Comparison of ENCODE assay signal across 8 cellular contexts in the genomic region with DNA sequence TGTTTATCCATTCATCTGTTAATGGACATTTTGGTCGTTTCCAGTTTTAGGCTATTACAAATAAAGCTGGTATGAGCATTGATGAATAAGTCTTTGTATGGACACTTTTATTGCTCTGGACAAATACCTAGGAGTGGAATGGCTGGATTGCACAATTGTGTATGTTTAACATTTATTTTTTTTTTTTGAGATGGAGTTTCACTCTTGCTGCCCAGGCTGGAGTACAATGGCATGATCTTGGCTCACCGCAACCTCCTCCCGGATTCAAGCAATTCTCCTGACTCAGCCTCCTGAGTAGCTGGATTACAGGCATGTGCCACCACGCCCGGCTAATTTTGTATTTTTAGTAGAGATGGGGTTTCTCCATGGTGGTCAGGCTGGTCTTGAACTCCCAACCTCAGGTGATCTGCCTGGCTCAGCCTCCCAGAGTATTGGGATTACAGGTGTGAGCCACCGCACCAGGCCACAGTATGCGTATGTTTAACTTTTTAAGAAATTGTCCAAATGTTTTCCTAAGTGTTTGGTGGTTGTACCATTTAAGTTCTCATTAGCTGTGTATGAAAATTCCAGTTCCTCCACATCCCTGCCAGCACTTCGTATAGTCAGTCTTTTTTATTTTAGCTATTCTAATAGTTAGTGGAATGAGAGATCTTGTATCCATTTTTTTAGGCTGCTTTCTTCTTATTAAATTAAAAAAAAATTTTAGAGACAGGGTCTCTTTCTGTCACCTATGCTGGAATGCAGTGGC.
A peak's percentile ranks its signal among the peaks of the same experiment; 100 is the strongest.
DNase-seq lines count a peak whose midpoint lies in the region; ATAC-seq and TF ChIP-seq lines count a peak whose summit lies in the region.
"Not testable (repeated sequence)": the region's sequence is repeated elsewhere in the genome, so short reads cannot be mapped to it uniquely, and the experiment has no call there.

No MANE protein-coding gene starts in this region.

- peak overlapping the region; percentile 61 for H3K9ac ChIP-seq in PC-3 (ENCODE audit: low read length)
- not testable (repeated sequence) for H3K9ac ChIP-seq in adipocyte (ENCODE audit: low read length); colonic mucosa (ENCODE audit: low read depth in 2 of 2, low read length in 2 of 2)

- H3K36me3 ChIP-seq in PC-3 (ENCODE audit: low read depth, low read length); adipocyte (ENCODE audit: control insufficient read depth, insufficient read depth, low read length, severe bottlenecking); colonic mucosa: not testable (repeated sequence)

- peaks cover 23% of the 10 kb centered on the region for H3K4me1 ChIP-seq in PC-3 (ENCODE audit: insufficient read depth, low read length)
- H3K4me1 ChIP-seq in adipocyte (ENCODE audit: control insufficient read depth, insufficient read depth, low read length); colonic mucosa: not testable (repeated sequence)

- TF ChIP-seq CTCF in PC-3 (conservative IDR thresholded peaks at IDR 0.05; ENCODE audit: low read depth, low read length); colonic mucosa (IDR thresholded peaks at IDR 0.05): not testable (repeated sequence)

- peak; percentile 91 for ATAC-seq in PC-3

- H3K27me3 ChIP-seq in PC-3 (ENCODE audit: low read length); adipocyte (replicated peaks; ENCODE audit: control insufficient read depth, insufficient read depth, low read length); colonic mucosa: not testable (repeated sequence)

- not testable (repeated sequence) for BruUV-seq in PC-3 (replicated peaks; lab: Mats Ljungman, UMichigan)

- H3K4me3 ChIP-seq in PC-3 (ENCODE audit: low read length); adipocyte (ENCODE audit: low read length); colonic mucosa: not testable (repeated sequence)

- H3K27ac ChIP-seq in PC-3 (ENCODE audit: low read length) (peak overlapping the region; percentile 90), colonic mucosa (peak overlapping the region; percentile 13)

- not testable (repeated sequence) for H3K9me3 ChIP-seq in PC-3 (ENCODE audit: low read length); adipocyte (ENCODE audit: control insufficient read depth, low read length); colonic mucosa

- not testable (repeated sequence) for H3K9me2 ChIP-seq in PC-3 (replicated peaks; ENCODE audit: low read length)

- intact Hi-C loops in PC-3 (cut with micrococcal nuclease): loop anchor here (1.0 kb wide), 3 partner anchors 23 to 144 kb away; no protein-coding TSS in a partner anchor
- intact Hi-C loops in colonic mucosa (cut with DNase I): not testable (repeated sequence)

- H2AFZ ChIP-seq in PC-3 (ENCODE audit: low read length): not testable (repeated sequence)

- not testable (repeated sequence) for H3F3A ChIP-seq in PC-3 (ENCODE audit: low read length, unreplicated experiment)

- not testable (repeated sequence) for H3K79me2 ChIP-seq in PC-3 (ENCODE audit: low read length)

- CTCF ChIA-PET in PC-3 (lab: Charles Lee): interaction anchor here (0.6 to 1.2 kb wide), 4 partner anchors 37 to 181 kb away, joined by 3 to 11 read pairs (median 5); no protein-coding TSS in a partner anchor

- POLR2A ChIA-PET in PC-3 (lab: Charles Lee; ENCODE audit: unreplicated experiment): interaction anchor here (0.7 to 0.8 kb wide), 3 partner anchors 54 to 890 kb away, joined by 5 to 10 read pairs (median 6); no protein-coding TSS in a partner anchor

- DNase-seq in AG20443 (ENCODE audit: low spot score) (peak; percentile 24), HCEC 1CT (peak; percentile 95), PC-3 (peak; percentile 95), adipocyte (ENCODE audit: low read depth) (peak; percentile 79), fibroblast of the conjunctiva (ENCODE audit: low read depth) (peak; percentile 33), mesenteric fat pad (ENCODE audit: low spot score) (peak; percentile 47), stromal cell of bone marrow (ENCODE audit: low read depth) (peak; percentile 67)
- DNase-seq in colonic mucosa: not testable (repeated sequence)

- not testable (repeated sequence) for H4K20me1 ChIP-seq in PC-3 (ENCODE audit: low read length)

- H3K4me2 ChIP-seq in PC-3 (ENCODE audit: low read length): peak overlapping the region; percentile 35; the same call in 1 of the 2 replicates
